8 cellular contexts compared by ENCODE assay signal in genomic region chr12:7129647-7130536, GRCh38. TPM values are rescaled to one million over a fixed set of nuclear protein-coding genes. Genes with fewer than 3 reads are reported as not detected.
DNase-seq lines count a peak whose midpoint lies in the region; ATAC-seq and TF ChIP-seq lines count a peak whose summit lies in the region.

Gene CLSTN3 (plus strand): TSS chr12:7130371. CDS start chr12:7130649, 278 bp downstream.

- no peaks in the 10 kb centered on the region for H3K9me3 ChIP-seq in lower lobe of right lung

- peak; percentile 56 for DNase-seq in 8988T
- peak; percentile 53 for DNase-seq in NCI-H748 treated with DMSO at 0.1 percent for 48 hours (lab: John Stamatoyannopoulos, UW)
- peak; percentile 77 to 80 for DNase-seq in activated CD8-positive, alpha-beta memory T cell treated with anti-CD3 and anti-CD28 coated beads for 1 hour (ENCODE audit: extremely low read depth in 1 of 2, low read depth in 1 of 2)
- peak; percentile 96 for DNase-seq in ecto neural progenitor cell (ENCODE audit: low spot score)
- DNase-seq in lower lobe of right lung = peak; percentile 80
- DNase-seq in stimulated activated CD4-positive, alpha-beta T cell treated with anti-CD3 and anti-CD28 coated beads, TNF-alpha, amount 100 ng/mL, for 1 hour (ENCODE audit: low read depth in 3 of 3, low spot score in 1 of 3) = peak; percentile 66 to 77 (median 76)

- H3K27me3 ChIP-seq in lower lobe of right lung (ENCODE audit: low read depth) = no peaks in the 10 kb centered on the region

- TF ChIP-seq CTCF in lower lobe of right lung (IDR thresholded peaks at IDR 0.05) = no peak

- H3K4me3 ChIP-seq in lower lobe of right lung = peak within 1 kb of the TSS; percentile 72

- ATAC-seq in GM18861 (IDR thresholded peaks at IDR 0.05; ENCODE audit: unreplicated experiment) (peak; percentile 56), HG03196 (IDR thresholded peaks at IDR 0.05; ENCODE audit: unreplicated experiment) (peak; percentile 48), lower lobe of right lung (peak; percentile 92 to 95)

- intact Hi-C loops in lower lobe of right lung (cut with DNase I) = no loop called here

- peaks cover 17% of the 10 kb centered on the region for H3K4me1 ChIP-seq in lower lobe of right lung

- H3K36me3 ChIP-seq in lower lobe of right lung = peaks cover 8% of the 10 kb centered on the region

- H3K27ac ChIP-seq in lower lobe of right lung = peak within 1 kb of the TSS; percentile 74

RNA-seq across cellular contexts. Expression of gene CLSTN3, which starts in this region (rescaled TPM):
- total RNA-seq in lower lobe of right lung = 36.8 TPM

Comparison
In these comparisons a context has a peak if more than half of its experiments do, and no peak if none do; other contexts are left out.
1. Peak in every context shown above with its lines: DNase-seq, ATAC-seq, H3K4me3 ChIP-seq and H3K27ac ChIP-seq.